13 cellular contexts compared by ENCODE assay signal in genomic region chr11:114295676-114296081, GRCh38. TPM values are rescaled to one million over a fixed set of nuclear protein-coding genes. Genes with fewer than 3 reads are reported as not detected.
DNase-seq lines count a peak whose midpoint lies in the region; ATAC-seq and TF ChIP-seq lines count a peak whose summit lies in the region.
"Had no signal": no experiment of that assay in that cellular context is flagged by ENCODE, and none has a peak within 500 bp of the region (broad histone marks: within the 10 kb centered on the region; RNA-seq: fewer than 3 reads in every experiment).

No MANE protein-coding gene starts in this region.

- 78 to 88% methylated on average over 4 of the region's 4 CpGs for WGBS in lung, 2 donors

- H2AFZ ChIP-seq in PC-9, result no peak overlapping the region

- no peaks in the 10 kb centered on the region for H3K36me3 ChIP-seq in colonic mucosa
- H3K36me3 ChIP-seq in lung (ENCODE audit: control insufficient read depth in 2 of 2, insufficient read depth in 2 of 2, low read length in 2 of 2), result no peaks in the 10 kb centered on the region
- peaks cover 8 to 20% (median 12%) of the 10 kb centered on the region in 5 donors for H3K36me3 ChIP-seq in subcutaneous abdominal adipose tissue (ENCODE audit: control insufficient read depth in 5 of 5, insufficient read depth in 5 of 5, low read length in 5 of 5)
- H3K36me3 ChIP-seq in PC-9 (ENCODE audit: low read depth), result no peaks in the 10 kb centered on the region

- TF ChIP-seq CTCF in colonic mucosa (IDR thresholded peaks at IDR 0.05) (no peak), lung (IDR thresholded peaks at IDR 0.05; ENCODE audit: control extremely low read depth, extremely low read depth) (no peak), PC-9 (conservative IDR thresholded peaks at IDR 0.05) (no peak)

- H4K20me1 ChIP-seq in PC-9 (ENCODE audit: insufficient read depth), result no peaks in the 10 kb centered on the region; the same call in 1 of the 2 replicates

- H3K4me1 ChIP-seq in colonic mucosa (no peaks in the 10 kb centered on the region), lung (ENCODE audit: control insufficient read depth in 2 of 2, insufficient read depth in 2 of 2, low read length in 2 of 2) (peaks cover 4 to 6% of the 10 kb centered on the region in 2 donors), subcutaneous abdominal adipose tissue (ENCODE audit: control insufficient read depth in 5 of 5, insufficient read depth in 5 of 5, low read length in 5 of 5) (peaks cover 5 to 50% (median 38%) of the 10 kb centered on the region in 5 donors), PC-9 (replicated peaks; ENCODE audit: insufficient read depth) (peaks cover 5% of the 10 kb centered on the region; the same call in 1 of the 2 replicates)

- BruUV-seq in PC-9 (replicated peaks; lab: Mats Ljungman, UMichigan), result no TSS peak

- H3K4me2 ChIP-seq in PC-9, result no peak overlapping the region

- intact Hi-C loops in colonic mucosa (cut with DNase I), result no loop called here
- intact Hi-C loops in PC-9 (cut with micrococcal nuclease; ENCODE audit: unreplicated experiment), result no loop called here

- peak; percentile 5 for ATAC-seq in lung (ENCODE audit: insufficient read depth, low FRiP score)
- ATAC-seq: GM12878 had no signal

- H3K9me2 ChIP-seq in PC-9 (ENCODE audit: insufficient read depth), result no peaks in the 10 kb centered on the region

- H3K27me3 ChIP-seq in colonic mucosa, result no peaks in the 10 kb centered on the region
- H3K27me3 ChIP-seq in lung (ENCODE audit: control insufficient read depth, insufficient read depth), result no peaks in the 10 kb centered on the region
- H3K27me3 ChIP-seq in subcutaneous abdominal adipose tissue (ENCODE audit: control insufficient read depth in 5 of 5, insufficient read depth in 4 of 5, low read length in 5 of 5), result no peaks in the 10 kb centered on the region
- H3K27me3 ChIP-seq in PC-9 (ENCODE audit: insufficient read depth, low read depth), result peaks cover 6% of the 10 kb centered on the region; the same call in 1 of the 2 replicates

- peak overlapping the region; percentile 87 for H3K27ac ChIP-seq in colonic mucosa
- H3K27ac ChIP-seq in lung (ENCODE audit: low read depth in 1 of 2, low read length in 1 of 2), result peak overlapping the region; percentile 52 to 94
- peak overlapping the region; percentile 99 for H3K27ac ChIP-seq in subcutaneous abdominal adipose tissue (ENCODE audit: low read depth, low read length)
- no peak overlapping the region for H3K27ac ChIP-seq in PC-9

- no peaks in the 10 kb centered on the region for H3F3A ChIP-seq in PC-9 (ENCODE audit: insufficient read depth, low read depth)

- H3K79me2 ChIP-seq in PC-9 (ENCODE audit: low read depth), result no peaks in the 10 kb centered on the region

- POLR2A ChIA-PET in PC-9 (lab: Charles Lee; ENCODE audit: unreplicated experiment), result no interaction called here

- CTCF ChIA-PET in PC-9 (lab: Charles Lee), result no interaction called here

- DNase-seq in LHCN-M2 (ENCODE audit: low read depth) (peak; percentile 53), colonic mucosa (no peak), lung (ENCODE audit: low spot score) (no peak), HUDEP-2 (lab: John Stamatoyannopoulos, UW; ENCODE audit: unreplicated experiment in 76 of 76) (no peak), PC-9 (no peak), AG08396 (ENCODE audit: low spot score) (no peak)
- DNase-seq in activated CD4-positive, alpha-beta T cell treated with anti-CD3 and anti-CD28 coated beads, Interleukin-2, amount 50 U/mL, for 4 hours, result no peak
- DNase-seq: activated naive CD4-positive, alpha-beta T cell; COR-L47; NCI-H1694; RPMI8226 had no signal

- no peak overlapping the region for H3K4me3 ChIP-seq in colonic mucosa
- H3K4me3 ChIP-seq in lung, result no peak overlapping the region
- H3K4me3 ChIP-seq in subcutaneous abdominal adipose tissue (ENCODE audit: low read depth in 1 of 5, low read length in 5 of 5), result peak overlapping the region; percentile 70 to 90 (median 87)
- no peak overlapping the region for H3K4me3 ChIP-seq in PC-9
- H3K4me3 ChIP-seq: GM12878 had no signal

- no peaks in the 10 kb centered on the region for H3K9me3 ChIP-seq in colonic mucosa
- H3K9me3 ChIP-seq in lung (ENCODE audit: control insufficient read depth in 2 of 2, insufficient read depth in 1 of 2, low read length in 1 of 2), result peaks cover 0 to 2% of the 10 kb centered on the region in 2 donors
- H3K9me3 ChIP-seq in subcutaneous abdominal adipose tissue (ENCODE audit: control insufficient read depth in 5 of 5, low read length in 5 of 5), result peaks cover 0 to 6% (median under 1%) of the 10 kb centered on the region in 5 donors
- no peaks in the 10 kb centered on the region; the same call in 1 of the 2 replicates for H3K9me3 ChIP-seq in PC-9 (ENCODE audit: insufficient read depth, low read depth)

- H3K9ac ChIP-seq in colonic mucosa (ENCODE audit: low read depth in 2 of 2, low read length in 2 of 2) (peak overlapping the region in 1 of 2 donors; percentile 14), subcutaneous abdominal adipose tissue (ENCODE audit: low read length in 5 of 5) (peak overlapping the region; percentile 67 to 98 (median 82))

RNA-seq across cellular contexts. Expression of gene NNMT, which starts 0.5 kb away (rescaled TPM):
- 759 and 1,139 TPM in 2 replicates for total RNA-seq in LHCN-M2 (2014; rRNA removed)
- polyA plus RNA-seq in LHCN-M2 (2012), result 1,047 TPM
- total RNA-seq in colonic mucosa, result 10 to 100 TPM; 13.7 to 41.3 TPM
- 100 to 1,000 TPM in 1 of 2 donors, 10 to 100 TPM in 1; 15.4 to 276 TPM for total RNA-seq in lung
- 100 to 1,000 TPM; 414 to 523 TPM for polyA plus RNA-seq in lung
- not detected in 2 replicates for total RNA-seq in PC-9 (2021)
- total RNA-seq: GM12878 had no signal

Comparison
In these comparisons a context has a peak if more than half of its experiments do, and no peak if none do; other contexts are left out.
1. H3K4me3 ChIP-seq: peak in subcutaneous abdominal adipose tissue (5 of 5); none in colonic mucosa (single experiment), lung (single experiment) and PC-9 (single experiment).
2. RNA of gene NNMT, which starts 0.5 kb away (total RNA-seq): 759 to 1,139 TPM in LHCN-M2, 15.4 to 276 TPM in lung and 13.7 to 41.3 TPM in colonic mucosa; not detected in PC-9; every median in the first group is over 10 times any median in the second.